ENCODE assay signal across 21 cellular contexts in genomic region chr9:101354765-101355708, GRCh38. TPM values are rescaled to one million over a fixed set of nuclear protein-coding genes. Genes with fewer than 3 reads are reported as not detected.
DNase-seq lines count a peak whose midpoint lies in the region; ATAC-seq, FAIRE-seq and TF ChIP-seq lines count a peak whose summit lies in the region.
"Had no signal": no experiment of that assay in that cellular context is flagged by ENCODE, and none has a peak within 500 bp of the region (broad histone marks: within the 10 kb centered on the region; RNA-seq: fewer than 3 reads in every experiment).

No MANE protein-coding gene starts in this region.

- H2AFZ ChIP-seq in H1 (ENCODE audit: low read length), result no peak overlapping the region

- H2AK5ac ChIP-seq in H1 (ENCODE audit: low read depth, low read length), result no peak overlapping the region

- TF ChIP-seq EP300 in H1 (IDR thresholded peaks at IDR 0.05; ENCODE audit: borderline replicate concordance in 1 of 2, low read depth in 2 of 2, low read length in 2 of 2) (no peak), stomach (IDR thresholded peaks at IDR 0.05) (no peak)

- no peaks in the 10 kb centered on the region for H3K4me1 Mint-ChIP-seq in T-cell
- no peaks in the 10 kb centered on the region for H3K4me1 Mint-ChIP-seq in activated CD4-positive, alpha-beta memory T cell treated with anti-CD3 and anti-CD28 coated beads for 36 hours (ENCODE audit: low read depth)
- H3K4me1 Mint-ChIP-seq: H9, IgD-negative memory B cell had no signal

- no peaks in the 10 kb centered on the region for H3K9me3 Mint-ChIP-seq in T-cell
- H3K9me3 Mint-ChIP-seq in activated CD4-positive, alpha-beta memory T cell treated with anti-CD3 and anti-CD28 coated beads for 36 hours, result no peaks in the 10 kb centered on the region
- H3K9me3 Mint-ChIP-seq: CD4-positive, alpha-beta T cell; IgD-negative memory B cell had no signal

- FAIRE-seq in H1 (lab: Jason Lieb, UNC), result no peak
- FAIRE-seq: GM12891, HTR-8/SVneo had no signal

- no peak overlapping the region for H3K4me3 Mint-ChIP-seq in T-cell
- H3K4me3 Mint-ChIP-seq in activated CD4-positive, alpha-beta memory T cell treated with anti-CD3 and anti-CD28 coated beads for 36 hours, result no peak overlapping the region
- H3K4me3 Mint-ChIP-seq: CD4-positive, alpha-beta T cell; H9; IgD-negative memory B cell had no signal

- no peak overlapping the region for H3K4me3 ChIP-seq in HUES48 (ENCODE audit: low read depth, low read length)
- H3K4me3 ChIP-seq in H1 (ENCODE audit: extremely low read depth in 1 of 4, insufficient read depth in 2 of 4, low read depth in 3 of 4, low read length in 4 of 4), result no peak overlapping the region
- H3K4me3 ChIP-seq in right lobe of liver, result no peak overlapping the region
- no peak overlapping the region for H3K4me3 ChIP-seq in stomach
- H3K4me3 ChIP-seq in prostate gland, result no peak overlapping the region
- H3K4me3 ChIP-seq: BLaER1 had no signal

- no peak overlapping the region for H2BK20ac ChIP-seq in H1 (ENCODE audit: low read length)

- H3K9me3 ChIP-seq in HUES48 (ENCODE audit: control insufficient read depth, insufficient read depth, low read length), result no peaks in the 10 kb centered on the region
- no peaks in the 10 kb centered on the region for H3K9me3 ChIP-seq in H1 (ENCODE audit: insufficient read depth in 2 of 2, low read depth in 1 of 2, low read length in 1 of 2)
- no peaks in the 10 kb centered on the region for H3K9me3 ChIP-seq in right lobe of liver
- H3K9me3 ChIP-seq in stomach, result no peaks in the 10 kb centered on the region
- H3K9me3 ChIP-seq in prostate gland, result no peaks in the 10 kb centered on the region
- H3K9me3 ChIP-seq: BLaER1 had no signal

- H3K4me2 ChIP-seq in H1 (ENCODE audit: insufficient read depth in 1 of 2, low read depth in 2 of 2, low read length in 2 of 2), result no peak overlapping the region
- H3K4me2 ChIP-seq: BLaER1 had no signal

- no peak for DNase-seq in H1 (ENCODE audit: low read depth in 1 of 2, low spot score in 2 of 2)
- no peak for DNase-seq in right lobe of liver
- DNase-seq in stomach, result no peak
- no peak for DNase-seq in prostate gland (ENCODE audit: low spot score)
- DNase-seq in T-cell, result no peak
- no peak for DNase-seq in activated CD4-positive, alpha-beta memory T cell treated with anti-CD3 and anti-CD28 coated beads for 36 hours
- no peak for DNase-seq in hippocampal formation (lab: John Stamatoyannopoulos, UW)
- DNase-seq: CD4-positive, alpha-beta T cell; COR-L47; H9; Kasumi-1; NCI-H1694; NCI-H2081; NCI-H2171; NCI-H524 treated with DMSO at 0.1 percent for 48 hours had no signal

- no peaks in the 10 kb centered on the region for H3K36me3 ChIP-seq in HUES48 (ENCODE audit: control insufficient read depth, insufficient read depth, low read length)
- H3K36me3 ChIP-seq in H1 (ENCODE audit: control insufficient read depth in 2 of 4, insufficient read depth in 4 of 4, low read length in 3 of 4), result no peaks in the 10 kb centered on the region
- H3K36me3 ChIP-seq in right lobe of liver, result no peaks in the 10 kb centered on the region
- H3K36me3 ChIP-seq in stomach, result no peaks in the 10 kb centered on the region
- H3K36me3 ChIP-seq in prostate gland, result no peaks in the 10 kb centered on the region
- H3K36me3 ChIP-seq: BLaER1 had no signal

- ATAC-seq in right lobe of liver, result peak in 3 of 4 donors; percentile 27 to 43 (median 29)
- no peak for ATAC-seq in T-cell (replicated peaks in 1 of 4)

- H3K27ac Mint-ChIP-seq in T-cell, result no peak overlapping the region
- H3K27ac Mint-ChIP-seq in activated CD4-positive, alpha-beta memory T cell treated with anti-CD3 and anti-CD28 coated beads for 36 hours, result no peak overlapping the region
- H3K27ac Mint-ChIP-seq: CD4-positive, alpha-beta T cell; IgD-negative memory B cell had no signal

- H3K23me2 ChIP-seq in H1 (ENCODE audit: low read depth, low read length), result no peaks in the 10 kb centered on the region

- H3K4ac ChIP-seq in H1 (replicated peaks; ENCODE audit: insufficient read length, low read depth, low read length), result no peak overlapping the region

- peaks cover 7 to 8% of the 10 kb centered on the region in 2 donors for H3K27me3 Mint-ChIP-seq in T-cell
- peaks cover 4% of the 10 kb centered on the region for H3K27me3 Mint-ChIP-seq in activated CD4-positive, alpha-beta memory T cell treated with anti-CD3 and anti-CD28 coated beads for 36 hours

- 86% methylated on average over 7 of the region's 7 CpGs; no CpG with 5 or more reads in 1 of the 2 experiments for WGBS in H1 (ENCODE audit: extremely low coverage in 1 of 2, insufficient coverage in 1 of 2, insufficient read length in 1 of 2, insufficient replicate concordance in 2 of 2, low coverage in 1 of 2, low lambda C conversion rate in 2 of 2, missing lambda C conversion rate in 1 of 2), 2 experiments
- WGBS in right lobe of liver (ENCODE audit: insufficient coverage, low coverage, low lambda C conversion rate, missing lambda C conversion rate), result 25% methylated on average over 5 of the region's 7 CpGs
- WGBS in stomach, 5 donors, result 35 to 48% (median 44%) methylated on average over 6 to 7 of the region's 7 CpGs
- 73% methylated on average over 7 of the region's 7 CpGs for WGBS in prostate gland

- no peak overlapping the region for H4K5ac ChIP-seq in H1 (ENCODE audit: insufficient read length, low read depth, low read length)

- no peak overlapping the region for H2BK5ac ChIP-seq in H1 (ENCODE audit: low read depth, low read length)

- peak overlapping the region; percentile 61 for H3K14ac ChIP-seq in H1 (ENCODE audit: insufficient read length)

- H3K56ac ChIP-seq in H1 (replicated peaks; ENCODE audit: insufficient read length, low read depth, low read length), result no peak overlapping the region

- no peak overlapping the region for H3K18ac ChIP-seq in H1 (ENCODE audit: extremely low read depth, low read length)

- H3K9ac ChIP-seq in HUES48 (ENCODE audit: low read depth, low read length), result no peak overlapping the region
- H3K9ac ChIP-seq in H1 (replicated peaks in 1 of 4; ENCODE audit: extremely low read depth in 1 of 4, low read depth in 3 of 4, low read length in 3 of 4), result no peak overlapping the region
- H3K9ac ChIP-seq: BLaER1 had no signal

- no peak overlapping the region for H4K91ac ChIP-seq in H1 (replicated peaks; ENCODE audit: insufficient read length, low read length)

- no peak overlapping the region for H2BK12ac ChIP-seq in H1 (ENCODE audit: low read depth, low read length)

- H3K27me3 ChIP-seq in HUES48 (ENCODE audit: control insufficient read depth, insufficient read depth, low read length), result no peaks in the 10 kb centered on the region
- H3K27me3 ChIP-seq in H1 (replicated peaks in 1 of 4; ENCODE audit: control insufficient read depth in 3 of 4, extremely low read depth in 1 of 4, insufficient read depth in 3 of 4, low read length in 3 of 4), result no peaks in the 10 kb centered on the region
- H3K27me3 ChIP-seq in right lobe of liver, result no peaks in the 10 kb centered on the region
- no peaks in the 10 kb centered on the region for H3K27me3 ChIP-seq in stomach
- no peaks in the 10 kb centered on the region for H3K27me3 ChIP-seq in prostate gland (replicated peaks; ENCODE audit: insufficient read depth)
- H3K27me3 ChIP-seq: BLaER1 had no signal

- TF ChIP-seq POLR2A in H1 (IDR thresholded peaks at IDR 0.05; ENCODE audit: control extremely low read depth in 1 of 2, low read depth in 2 of 2, low read length in 2 of 2) (no peak), right lobe of liver (IDR thresholded peaks at IDR 0.05) (no peak), stomach (IDR thresholded peaks at IDR 0.05) (no peak), prostate gland (IDR thresholded peaks at IDR 0.05) (no peak)

- TF ChIP-seq CTCF in H1 (IDR thresholded peaks at IDR 0.05; ENCODE audit: control extremely low read depth in 1 of 3, insufficient read depth in 1 of 3, low read depth in 1 of 3, low read length in 3 of 3) (no peak), right lobe of liver (IDR thresholded peaks at IDR 0.05) (no peak), stomach (IDR thresholded peaks at IDR 0.05) (no peak), prostate gland (IDR thresholded peaks at IDR 0.05) (no peak)

- H4K20me1 ChIP-seq in H1 (replicated peaks in 1 of 2; ENCODE audit: control insufficient read depth in 1 of 2, insufficient read depth in 2 of 2, low read length in 2 of 2), result no peaks in the 10 kb centered on the region
- H4K20me1 ChIP-seq: BLaER1 had no signal

- TF ChIP-seq RAD21 in H1 (IDR thresholded peaks at IDR 0.05 in 1 of 2, conservative IDR thresholded peaks at IDR 0.05 in 1 of 2; ENCODE audit: low read depth in 2 of 2, low read length in 2 of 2), result no peak

- H2BK15ac ChIP-seq in H1 (ENCODE audit: low read length), result no peak overlapping the region

- H3K79me2 ChIP-seq in H1 (ENCODE audit: control insufficient read depth in 1 of 2, insufficient read depth in 2 of 2, low read length in 2 of 2), result no peaks in the 10 kb centered on the region

- no peak overlapping the region for H4K8ac ChIP-seq in H1 (ENCODE audit: extremely low read depth, insufficient read depth, low read length)

- H2BK120ac ChIP-seq in H1 (replicated peaks; ENCODE audit: low read depth, low read length), result no peak overlapping the region

- CTCF ChIA-PET in H1 (lab: Charles Lee; ENCODE audit: partially characterized antibody), result no interaction called here
- CTCF ChIA-PET in T-cell (lab: Charles Lee), result interaction anchor here (0.6 to 0.8 kb wide), 2 partner anchors 43 to 120 kb away, joined by 3 to 5 read pairs; no protein-coding TSS in a partner anchor
- CTCF ChIA-PET in activated CD4-positive, alpha-beta memory T cell treated with anti-CD3 and anti-CD28 coated beads for 36 hours (lab: Charles Lee), result interaction anchor here (1.0 kb wide), 1 partner anchor 11 kb away, joined by 3 read pairs; no protein-coding TSS in a partner anchor

- POLR2A ChIA-PET in H1 (lab: Charles Lee; ENCODE audit: partially characterized antibody), result no interaction called here
- POLR2A ChIA-PET in T-cell (lab: Charles Lee), result no interaction called here
- POLR2A ChIA-PET in activated CD4-positive, alpha-beta memory T cell treated with anti-CD3 and anti-CD28 coated beads for 36 hours (lab: Charles Lee), result no interaction called here

- no peaks in the 10 kb centered on the region for H3K79me1 ChIP-seq in H1 (ENCODE audit: low read depth, low read length)

- H3K36me3 Mint-ChIP-seq in T-cell, result no peaks in the 10 kb centered on the region
- H3K36me3 Mint-ChIP-seq in activated CD4-positive, alpha-beta memory T cell treated with anti-CD3 and anti-CD28 coated beads for 36 hours, result no peaks in the 10 kb centered on the region
- H3K36me3 Mint-ChIP-seq: IgD-negative memory B cell had no signal

- intact Hi-C loops in right lobe of liver (cut with DNase I), result no loop called here
- intact Hi-C loops in stomach (cut with DNase I; ENCODE audit: low total_unique reads), result no loop called here
- intact Hi-C loops in prostate gland (cut with DNase I), result no loop called here
- intact Hi-C loops in activated CD4-positive, alpha-beta memory T cell treated with anti-CD3 and anti-CD28 coated beads for 36 hours (cut with micrococcal nuclease), result no loop called here

- H3K4me1 ChIP-seq in HUES48 (ENCODE audit: control insufficient read depth, insufficient read depth, low read length) (no peaks in the 10 kb centered on the region), H1 (replicated peaks in 1 of 4; ENCODE audit: control insufficient read depth in 3 of 4, insufficient read depth in 4 of 4, low read length in 3 of 4) (no peaks in the 10 kb centered on the region), right lobe of liver (peaks cover 0 to 63% (median 15%) of the 10 kb centered on the region in 4 donors), stomach (peaks cover 0 to 7% (median 2%) of the 10 kb centered on the region in 4 donors), prostate gland (replicated peaks) (no peaks in the 10 kb centered on the region)
- H3K4me1 ChIP-seq: BLaER1 had no signal

- H3K23ac ChIP-seq in H1 (ENCODE audit: insufficient read length), result no peak overlapping the region

- H3K27ac ChIP-seq in HUES48 (ENCODE audit: low read depth, low read length) (peak overlapping the region; percentile 18), H1 (ENCODE audit: low read depth, low read length) (no peak overlapping the region), right lobe of liver (peak overlapping the region; percentile 75 to 83 (median 78)), stomach (peak overlapping the region; percentile 42 to 82 (median 67)), prostate gland (no peak overlapping the region)
- H3K27ac ChIP-seq: BLaER1 had no signal

RNA-seq across cellular contexts. Expression of gene BAAT, which starts 29.8 kb away (rescaled TPM):
- 0.17 TPM in 1 of 2 replicates, not detected in the other for total RNA-seq in H1 (2021; fragmentation: NEBNext Ultra II Directional; extraction: Animal tissue kit (Norgen Biotek cat#: 25700))
- polyA plus RNA-seq in H1 (2011; rRNA removed) (0.08 and 0.09 TPM in 2 replicates), stomach (not detected)
- 0.12 TPM for polyA plus RNA-seq in H1 (2011; cell fraction: cytosol; rRNA removed)
- polyA plus RNA-seq in H1 (2011; cell fraction: nucleus; rRNA removed), result 0.13 TPM
- 0.10 to 0.15 TPM (median 0.11 TPM) in 3 of 4 replicates, not detected in the other for polyA plus RNA-seq in H1 (2012, experiment 1 of 2)
- polyA plus RNA-seq in H1 (2012, experiment 2 of 2), result not detected
- 0.16 TPM for polyA plus RNA-seq in H1 (2013, experiment 1 of 2)
- polyA plus RNA-seq in H1 (2013, experiment 2 of 2), result 0.17 TPM
- polyA minus RNA-seq in H1 (2011; rRNA and poly(A)+ RNA removed), result 0.19 and 0.20 TPM in 2 replicates
- polyA minus RNA-seq in H1 (2011; cell fraction: cytosol; rRNA and poly(A)+ RNA removed), result not detected
- polyA minus RNA-seq in H1 (2011; cell fraction: nucleus; rRNA and poly(A)+ RNA removed), result 0.50 TPM
- total RNA-seq in right lobe of liver (100 to 1,000 TPM; 223 to 648 (median 507) TPM), stomach (under 1 TPM in 1 of 5 donors, not detected in 4; 0.55 TPM), prostate gland (not detected), T-cell (under 1 TPM in 3 of 5 donors, not detected in 2; 0.13 to 0.36 (median 0.35) TPM)
- not detected for total RNA-seq in activated CD4-positive, alpha-beta memory T cell treated with anti-CD3 and anti-CD28 coated beads for 36 hours
- total RNA-seq: CD4-positive, alpha-beta T cell; G401 had no signal
- polyA plus RNA-seq: IgD-negative memory B cell had no signal

RNA-seq across cellular contexts. Expression of gene MRPL50, which starts 43.4 kb away (rescaled TPM):
- 24.0 and 25.1 TPM in 2 replicates for total RNA-seq in H1 (2021; fragmentation: NEBNext Ultra II Directional; extraction: Animal tissue kit (Norgen Biotek cat#: 25700))
- 8.4 and 17.8 TPM in 2 replicates for polyA plus RNA-seq in H1 (2011; rRNA removed)
- polyA plus RNA-seq in H1 (2011; cell fraction: cytosol; rRNA removed), result 14.9 TPM
- 3.2 TPM for polyA plus RNA-seq in H1 (2011; cell fraction: nucleus; rRNA removed)
- 12.1 to 18.8 TPM (median 14.8 TPM) in 4 replicates for polyA plus RNA-seq in H1 (2012, experiment 1 of 2)
- 11.9 TPM for polyA plus RNA-seq in H1 (2012, experiment 2 of 2)
- 18.6 TPM for polyA plus RNA-seq in H1 (2013, experiment 1 of 2)
- 19.2 TPM for polyA plus RNA-seq in H1 (2013, experiment 2 of 2)
- 4.3 TPM in 2 replicates for polyA minus RNA-seq in H1 (2011; rRNA and poly(A)+ RNA removed)
- polyA minus RNA-seq in H1 (2011; cell fraction: cytosol; rRNA and poly(A)+ RNA removed), result 3.9 TPM
- 7.3 TPM for polyA minus RNA-seq in H1 (2011; cell fraction: nucleus; rRNA and poly(A)+ RNA removed)
- 1 to 10 TPM; 4.6 to 8.7 (median 6.7) TPM for total RNA-seq in right lobe of liver
- total RNA-seq in stomach, result 10 to 100 TPM in 3 of 5 donors, 1 to 10 TPM in 1, under 1 TPM in 1; 0.87 to 46.1 (median 22.8) TPM
- polyA plus RNA-seq in stomach, result 10 to 100 TPM in 2 of 3 donors, 1 to 10 TPM in 1; 7.0 to 12.2 (median 11.8) TPM
- 10 to 100 TPM; 10.3 to 12.5 TPM for total RNA-seq in prostate gland
- 10 to 100 TPM in 3 of 5 donors, 1 to 10 TPM in 2; 7.4 to 16.7 (median 16.3) TPM for total RNA-seq in T-cell
- total RNA-seq in activated CD4-positive, alpha-beta memory T cell treated with anti-CD3 and anti-CD28 coated beads for 36 hours, result 10 to 100 TPM; 13.3 to 13.4 TPM

RNA-seq across cellular contexts. Expression of gene ZNF189, which starts 43.6 kb away (rescaled TPM):
- total RNA-seq in H1 (2021; fragmentation: NEBNext Ultra II Directional; extraction: Animal tissue kit (Norgen Biotek cat#: 25700)), result 11.9 and 12.3 TPM in 2 replicates
- polyA plus RNA-seq in H1 (2011; rRNA removed) (1.1 and 1.9 TPM in 2 replicates), stomach (10 to 100 TPM in 1 of 3 donors, 1 to 10 TPM in 2; 5.8 to 10.8 (median 7.0) TPM)
- 3.0 TPM for polyA plus RNA-seq in H1 (2011; cell fraction: cytosol; rRNA removed)
- polyA plus RNA-seq in H1 (2011; cell fraction: nucleus; rRNA removed), result 1.3 TPM
- polyA plus RNA-seq in H1 (2012, experiment 1 of 2), result 5.3 to 11.0 TPM (median 6.4 TPM) in 4 replicates
- polyA plus RNA-seq in H1 (2012, experiment 2 of 2), result 0.64 TPM
- polyA plus RNA-seq in H1 (2013, experiment 1 of 2), result 6.0 TPM
- 5.9 TPM for polyA plus RNA-seq in H1 (2013, experiment 2 of 2)
- 5.1 and 6.1 TPM in 2 replicates for polyA minus RNA-seq in H1 (2011; rRNA and poly(A)+ RNA removed)
- polyA minus RNA-seq in H1 (2011; cell fraction: cytosol; rRNA and poly(A)+ RNA removed), result 6.5 TPM
- 15.6 TPM for polyA minus RNA-seq in H1 (2011; cell fraction: nucleus; rRNA and poly(A)+ RNA removed)
- total RNA-seq in right lobe of liver (1 to 10 TPM; 5.7 to 9.7 (median 8.2) TPM), stomach (10 to 100 TPM in 4 of 5 donors, 1 to 10 TPM in 1; 7.0 to 52.2 (median 25.7) TPM), prostate gland (10 to 100 TPM; 20.9 to 31.4 TPM), T-cell (10 to 100 TPM in 4 of 5 donors, 1 to 10 TPM in 1; 9.2 to 17.4 (median 16.6) TPM)
- 10 to 100 TPM; 10.2 to 10.6 TPM for total RNA-seq in activated CD4-positive, alpha-beta memory T cell treated with anti-CD3 and anti-CD28 coated beads for 36 hours

Comparison
In these comparisons a context has a peak if more than half of its experiments do, and no peak if none do; other contexts are left out.
1. H3K27ac ChIP-seq: peak in HUES48 (single experiment), right lobe of liver (3 of 3) and stomach (5 of 5); none in H1 (single experiment) and prostate gland (0 of 2).
2. ATAC-seq: peak in right lobe of liver (3 of 4); none in T-cell (0 of 4).
3. RNA of gene BAAT, which starts 29.8 kb away (total RNA-seq): 223 to 648 TPM in right lobe of liver; 0.17 TPM in H1, 0.13 to 0.36 TPM in T-cell, not detected in activated CD4-positive, alpha-beta memory T cell treated with anti-CD3 and anti-CD28 coated beads for 36 hours, 0.55 TPM in stomach and not detected in prostate gland; every median in the first group is over 100 times any median in the second.